In genomic region chr13:85806553-85807175, GRCh38 we compare ENCODE assay signal across 8 cellular contexts. TPM values are rescaled to one million over a fixed set of nuclear protein-coding genes. Genes with fewer than 3 reads are reported as not detected.
DNase-seq lines count a peak whose midpoint lies in the region; ATAC-seq and TF ChIP-seq lines count a peak whose summit lies in the region.

No MANE protein-coding gene starts in this region.

- no peak overlapping the region for H3K27ac ChIP-seq in lung (ENCODE audit: low read depth in 1 of 2, low read length in 1 of 2)

- H3K36me3 Mint-ChIP-seq in MCF 10A (ENCODE audit: insufficient read depth, unreplicated experiment) = no peaks in the 10 kb centered on the region
- no peaks in the 10 kb centered on the region for H3K36me3 Mint-ChIP-seq in stimulated activated effector memory CD8-positive, alpha-beta T cell treated with anti-CD3 and anti-CD28 coated beads, Interleukin-12 subunit alpha, Interleukin-12 subunit beta, amount 100 ng/mL, for 72 hours

- no peaks in the 10 kb centered on the region for H3K27me3 Mint-ChIP-seq in MCF 10A (ENCODE audit: insufficient read depth, unreplicated experiment)

- no peaks in the 10 kb centered on the region for H3K4me1 Mint-ChIP-seq in MCF 10A (ENCODE audit: insufficient read depth, unreplicated experiment)
- H3K4me1 Mint-ChIP-seq in stimulated activated effector memory CD8-positive, alpha-beta T cell treated with anti-CD3 and anti-CD28 coated beads, Interleukin-12 subunit alpha, Interleukin-12 subunit beta, amount 100 ng/mL, for 72 hours = no peaks in the 10 kb centered on the region

- BruUV-seq in MCF 10A (replicated peaks; lab: Mats Ljungman, UMichigan) = no TSS peak

- no peaks in the 10 kb centered on the region for H3K36me3 ChIP-seq in lung (ENCODE audit: control insufficient read depth in 2 of 2, insufficient read depth in 2 of 2, low read length in 2 of 2)

- no peak overlapping the region for H3K4me3 Mint-ChIP-seq in MCF 10A (ENCODE audit: unreplicated experiment)
- H3K4me3 Mint-ChIP-seq in stimulated activated effector memory CD8-positive, alpha-beta T cell treated with anti-CD3 and anti-CD28 coated beads, Interleukin-12 subunit alpha, Interleukin-12 subunit beta, amount 100 ng/mL, for 72 hours = no peak overlapping the region

- CTCF ChIA-PET in MCF 10A (lab: Yijun Ruan, JAX) = interaction anchor here (0.6 to 1.9 kb wide), 12 partner anchors 24 to 960 kb away, joined by 3 to 12 read pairs (median 6); no protein-coding TSS in a partner anchor

- TF ChIP-seq CTCF in AG10803 (conservative IDR thresholded peaks at IDR 0.05; ENCODE audit: low read length) (peak; percentile 57), MCF 10A (IDR thresholded peaks at IDR 0.05; ENCODE audit: unreplicated experiment) (peak; percentile 57), lung (IDR thresholded peaks at IDR 0.05; ENCODE audit: control extremely low read depth, extremely low read depth) (peak; percentile 14)

- no peaks in the 10 kb centered on the region for H3K9me3 ChIP-seq in lung (ENCODE audit: control insufficient read depth in 2 of 2, insufficient read depth in 1 of 2, low read length in 1 of 2)

- POLR2A ChIA-PET in MCF 10A (lab: Yijun Ruan, JAX) = interaction anchor here (0.7 kb wide), 1 partner anchor 224 kb away, joined by 3 read pairs; no protein-coding TSS in a partner anchor

- H3K27ac Mint-ChIP-seq in MCF 10A (ENCODE audit: low read depth, unreplicated experiment) = no peak overlapping the region
- no peak overlapping the region for H3K27ac Mint-ChIP-seq in stimulated activated effector memory CD8-positive, alpha-beta T cell treated with anti-CD3 and anti-CD28 coated beads, Interleukin-12 subunit alpha, Interleukin-12 subunit beta, amount 100 ng/mL, for 72 hours

- no peaks in the 10 kb centered on the region for H3K27me3 ChIP-seq in lung (ENCODE audit: control insufficient read depth, insufficient read depth)

- ATAC-seq in GM18861 (IDR thresholded peaks at IDR 0.05; ENCODE audit: unreplicated experiment) = peak; percentile 76
- peak; percentile 87 for ATAC-seq in HG03103 (IDR thresholded peaks at IDR 0.05; ENCODE audit: low read depth, unreplicated experiment)
- peak; percentile 66 for ATAC-seq in lung (ENCODE audit: insufficient read depth, low FRiP score)
- ATAC-seq in stimulated activated effector memory CD8-positive, alpha-beta T cell treated with anti-CD3 and anti-CD28 coated beads, Interleukin-12 subunit alpha, Interleukin-12 subunit beta, amount 100 ng/mL, for 72 hours = no peak

- DNase-seq in AG10803 (ENCODE audit: low read depth) (peak; percentile 37), NCI-H460 (ENCODE audit: extremely low read depth, low read depth) (peak; percentile 47), MCF 10A (ENCODE audit: unreplicated experiment) (peak; percentile 66), lung (ENCODE audit: low spot score) (no peak), NCI-H226 (no peak)
- no peak for DNase-seq in stimulated activated effector memory CD8-positive, alpha-beta T cell treated with anti-CD3 and anti-CD28 coated beads, Interleukin-12 subunit alpha, Interleukin-12 subunit beta, amount 100 ng/mL, for 72 hours (ENCODE audit: low spot score in 2 of 2)

- intact Hi-C loops in MCF 10A (cut with micrococcal nuclease) = loop anchor here (1.0 to 5.0 kb wide), 3 partner anchors 889 to 964 kb away; no protein-coding TSS in a partner anchor

- H3K4me3 ChIP-seq in AG10803 (ENCODE audit: low read length) (no peak overlapping the region), lung (no peak overlapping the region)

- no peaks in the 10 kb centered on the region for H3K4me1 ChIP-seq in lung (ENCODE audit: control insufficient read depth in 2 of 2, insufficient read depth in 2 of 2, low read length in 2 of 2)

- 26 to 27% methylated on average over 3 of the region's 3 CpGs for WGBS in lung, 2 donors

- no peaks in the 10 kb centered on the region for H3K9me3 Mint-ChIP-seq in MCF 10A (ENCODE audit: unreplicated experiment)
- no peaks in the 10 kb centered on the region for H3K9me3 Mint-ChIP-seq in stimulated activated effector memory CD8-positive, alpha-beta T cell treated with anti-CD3 and anti-CD28 coated beads, Interleukin-12 subunit alpha, Interleukin-12 subunit beta, amount 100 ng/mL, for 72 hours

RNA-seq across cellular contexts. Expression of gene SLITRK6, which starts 7.4 kb away (rescaled TPM):
- 0.32 and 0.94 TPM in 2 replicates for total RNA-seq in NCI-H460 (2014; rRNA removed; shearing (Covaris generic))
- 0.18 TPM in 1 of 2 replicates, not detected in the other for polyA plus RNA-seq in NCI-H460 (2014; cell fraction: nucleus; rRNA removed)
- total RNA-seq in MCF 10A (2022) (5.5 and 12.0 TPM in 2 replicates), lung (10 to 100 TPM in 1 of 2 donors, 1 to 10 TPM in 1; 5.6 to 26.7 TPM)
- polyA plus RNA-seq in lung = 1 to 10 TPM; 1.3 to 2.2 TPM

Comparison
In these comparisons a context has a peak if more than half of its experiments do, and no peak if none do; other contexts are left out.
1. DNase-seq: peak in AG10803 (single experiment), NCI-H460 (single experiment) and MCF 10A (single experiment); none in lung (single experiment), stimulated activated effector memory CD8-positive, alpha-beta T cell treated with anti-CD3 and anti-CD28 coated beads, Interleukin-12 subunit alpha, Interleukin-12 subunit beta, amount 100 ng/mL, for 72 hours (0 of 2) and NCI-H226 (single experiment).
2. Peak in every context shown above with its lines, with median percentiles within 50 percentile points of each other: CTCF ChIP-seq.